Comparison of ENCODE assay signal across 21 cellular contexts in genomic region chr11:3738723-3739122, GRCh38. TPM values are rescaled to one million over a fixed set of nuclear protein-coding genes. Genes with fewer than 3 reads are reported as not detected.
DNase-seq lines count a peak whose midpoint lies in the region; TF ChIP-seq lines count a peak whose summit lies in the region.
"Had no signal": no experiment of that assay in that cellular context is flagged by ENCODE, and none has a peak within 500 bp of the region (broad histone marks: within the 10 kb centered on the region; RNA-seq: fewer than 3 reads in every experiment).

No MANE protein-coding gene starts in this region.

- H2BK12ac ChIP-seq in mesenchymal stem cell (ENCODE audit: low read length in 2 of 2), result no peak overlapping the region

- peaks cover 16% of the 10 kb centered on the region for H3K79me1 ChIP-seq in mesenchymal stem cell (replicated peaks; ENCODE audit: low read length, poor library complexity, severe bottlenecking)

- H3K14ac ChIP-seq in mesenchymal stem cell (ENCODE audit: low read length in 2 of 2), result no peak overlapping the region

- peaks cover 41% of the 10 kb centered on the region for H3K36me3 Mint-ChIP-seq in activated CD4-positive, alpha-beta T cell treated with anti-CD3 and anti-CD28 coated beads, Interleukin-2, amount 10 ng/mL, durations not matched to agents 7 days and 5 days (ENCODE audit: low read depth)
- H3K36me3 Mint-ChIP-seq in activated CD4-positive, alpha-beta T cell treated with anti-CD3 and anti-CD28 coated beads, Interleukin-2, amount 10 ng/mL, durations not matched to agents 24 days and 14 days (ENCODE audit: low read depth), result peaks cover 55% of the 10 kb centered on the region
- peaks cover 22% of the 10 kb centered on the region for H3K36me3 Mint-ChIP-seq in chondrocyte (ENCODE audit: low read depth)

- TF ChIP-seq CTCF in chondrocyte (IDR thresholded peaks at IDR 0.05), result no peak

- no peak overlapping the region for H2BK120ac ChIP-seq in mesenchymal stem cell (ENCODE audit: low read depth, low read length)

- no peak overlapping the region for H4K8ac ChIP-seq in mesenchymal stem cell (ENCODE audit: low read length)

- H3K36me3 ChIP-seq in ACC112 (ENCODE audit: insufficient read depth, low read length) (peaks cover 34% of the 10 kb centered on the region), mesenchymal stem cell (ENCODE audit: control insufficient read depth in 1 of 2, insufficient read depth in 2 of 2, low read depth in 1 of 2, low read length in 2 of 2) (peaks cover 40 to 71% of the 10 kb centered on the region in 2 experiments)

- H3K9me3 Mint-ChIP-seq in activated CD4-positive, alpha-beta T cell treated with anti-CD3 and anti-CD28 coated beads, Interleukin-2, amount 10 ng/mL, durations not matched to agents 7 days and 5 days, result no peaks in the 10 kb centered on the region
- no peaks in the 10 kb centered on the region for H3K9me3 Mint-ChIP-seq in activated CD4-positive, alpha-beta T cell treated with anti-CD3 and anti-CD28 coated beads, Interleukin-2, amount 10 ng/mL, durations not matched to agents 24 days and 14 days
- H3K9me3 Mint-ChIP-seq in chondrocyte (ENCODE audit: low read depth), result no peaks in the 10 kb centered on the region
- H3K9me3 Mint-ChIP-seq: CD4-positive, alpha-beta memory T cell; IgD-negative memory B cell had no signal

- no peak overlapping the region for H3K18ac ChIP-seq in mesenchymal stem cell (ENCODE audit: low read depth in 1 of 2, low read length in 2 of 2)

- no peaks in the 10 kb centered on the region for H3K27me3 Mint-ChIP-seq in activated CD4-positive, alpha-beta T cell treated with anti-CD3 and anti-CD28 coated beads, Interleukin-2, amount 10 ng/mL, durations not matched to agents 7 days and 5 days
- H3K27me3 Mint-ChIP-seq in activated CD4-positive, alpha-beta T cell treated with anti-CD3 and anti-CD28 coated beads, Interleukin-2, amount 10 ng/mL, durations not matched to agents 24 days and 14 days, result no peaks in the 10 kb centered on the region
- H3K27me3 Mint-ChIP-seq in chondrocyte (ENCODE audit: low read depth), result no peaks in the 10 kb centered on the region
- H3K27me3 Mint-ChIP-seq: CD4-positive, alpha-beta memory T cell; IgD-negative memory B cell had no signal

- H3K27ac ChIP-seq in ACC112 (ENCODE audit: low read depth, low read length), result peak overlapping the region; percentile 12; the same call in 1 of the 2 replicates
- H3K27ac ChIP-seq in mesenchymal stem cell (ENCODE audit: low read length, poor library complexity, severe bottlenecking), result no peak overlapping the region
- H3K27ac ChIP-seq: 22Rv1; BLaER1 treated with 17β-estradiol and CSF1 and Interleukin-3, amounts not matched to agents 10 nM and 100 nM; SJSA1 had no signal

- intact Hi-C loops in activated CD4-positive, alpha-beta T cell treated with anti-CD3 and anti-CD28 coated beads, Interleukin-2, amount 10 ng/mL, durations not matched to agents 24 days and 14 days (cut with micrococcal nuclease), result no loop called here

- no CpG with 5 or more reads among the region's 1 CpG for WGBS in mesenchymal stem cell

- no peak overlapping the region for H4K91ac ChIP-seq in mesenchymal stem cell (ENCODE audit: low read length)

- no peak for DNase-seq in activated CD4-positive, alpha-beta T cell treated with anti-CD3 and anti-CD28 coated beads, Interleukin-2, amount 10 ng/mL, durations not matched to agents 7 days and 5 days
- DNase-seq in activated CD4-positive, alpha-beta T cell treated with anti-CD3 and anti-CD28 coated beads, Interleukin-2, amount 10 ng/mL, durations not matched to agents 24 days and 14 days, result no peak
- DNase-seq in chondrocyte (ENCODE audit: low spot score) (no peak), mesenchymal stem cell (no peak), foreskin melanocyte (no peak), GM19240 (ENCODE audit: insufficient read length, low spot score) (no peak), DMS53 treated with DMSO at 0.1 percent for 48 hours (lab: John Stamatoyannopoulos, UW; ENCODE audit: unreplicated experiment) (no peak)
- DNase-seq: Caco-2; CD4-positive, alpha-beta memory T cell; DMS 273 treated with DMSO at 0.1 percent for 48 hours; GOT3; NCI-H1417 treated with DMSO at 0.1 percent for 48 hours; NCI-H187; NCI-H446 treated with DMSO at 0.1 percent for 48 hours; NCI-H526 treated with DMSO at 0.1 percent for 48 hours; OCI-M1 had no signal

- H3K4me1 ChIP-seq in ACC112 (ENCODE audit: control insufficient read depth, insufficient read depth, low read length, unreplicated experiment) (peaks cover 6% of the 10 kb centered on the region), mesenchymal stem cell (ENCODE audit: control insufficient read depth, insufficient read depth, low read depth, low read length) (peaks cover 1% of the 10 kb centered on the region)
- H3K4me1 ChIP-seq: BLaER1 treated with 17β-estradiol and CSF1 and Interleukin-3, amounts not matched to agents 10 nM and 100 nM; Caco-2; SJSA1 had no signal

- H3K9ac ChIP-seq in mesenchymal stem cell (ENCODE audit: low read length), result peak overlapping the region; percentile 17
- H3K9ac ChIP-seq: BLaER1 treated with 17β-estradiol and CSF1 and Interleukin-3, amounts not matched to agents 10 nM and 100 nM had no signal

- no peak overlapping the region for H3K23ac ChIP-seq in mesenchymal stem cell (ENCODE audit: low read length in 2 of 2)

- H3K4me2 ChIP-seq in mesenchymal stem cell (ENCODE audit: low read length, poor library complexity, severe bottlenecking), result no peak overlapping the region
- H3K4me2 ChIP-seq: BLaER1 treated with 17β-estradiol and CSF1 and Interleukin-3, amounts not matched to agents 10 nM and 100 nM had no signal

- POLR2A ChIA-PET in activated CD4-positive, alpha-beta T cell treated with anti-CD3 and anti-CD28 coated beads, Interleukin-2, amount 10 ng/mL, durations not matched to agents 7 days and 5 days (lab: Charles Lee), result no interaction called here

- no peak overlapping the region for H3K4ac ChIP-seq in mesenchymal stem cell (ENCODE audit: low read depth in 1 of 2, low read length in 2 of 2)

- H2BK5ac ChIP-seq in mesenchymal stem cell (ENCODE audit: low read depth, low read length, poor library complexity, severe bottlenecking), result no peak overlapping the region

- H2AK5ac ChIP-seq in mesenchymal stem cell (ENCODE audit: low read length, severe bottlenecking), result no peak overlapping the region

- CTCF ChIA-PET in activated CD4-positive, alpha-beta T cell treated with anti-CD3 and anti-CD28 coated beads, Interleukin-2, amount 10 ng/mL, durations not matched to agents 7 days and 5 days (lab: Charles Lee), result interaction anchor here (1.6 kb wide), 1 partner anchor 54 kb away, joined by 3 read pairs; no protein-coding TSS in a partner anchor

- H3K27me3 ChIP-seq in ACC112 (ENCODE audit: insufficient read depth, low read length) (no peaks in the 10 kb centered on the region), mesenchymal stem cell (ENCODE audit: control insufficient read depth in 1 of 2, insufficient read depth in 1 of 2, low read length in 2 of 2) (no peaks in the 10 kb centered on the region)
- H3K27me3 ChIP-seq: BLaER1 treated with 17β-estradiol and CSF1 and Interleukin-3, amounts not matched to agents 10 nM and 100 nM; SJSA1 had no signal

- peaks cover 3% of the 10 kb centered on the region for H3K79me2 ChIP-seq in ACC112 (ENCODE audit: control insufficient read depth, insufficient read depth, low read length, unreplicated experiment)

- H3K27ac Mint-ChIP-seq in activated CD4-positive, alpha-beta T cell treated with anti-CD3 and anti-CD28 coated beads, Interleukin-2, amount 10 ng/mL, durations not matched to agents 7 days and 5 days, result peak overlapping the region; percentile 57
- H3K27ac Mint-ChIP-seq in activated CD4-positive, alpha-beta T cell treated with anti-CD3 and anti-CD28 coated beads, Interleukin-2, amount 10 ng/mL, durations not matched to agents 24 days and 14 days, result no peak overlapping the region
- H3K27ac Mint-ChIP-seq in chondrocyte (ENCODE audit: unreplicated experiment), result peak overlapping the region; percentile 12
- H3K27ac Mint-ChIP-seq: CD4-positive, alpha-beta memory T cell; IgD-negative memory B cell had no signal

- H2AFZ ChIP-seq in ACC112 (ENCODE audit: low read length, unreplicated experiment), result no peak overlapping the region
- no peak overlapping the region for H2AFZ ChIP-seq in mesenchymal stem cell (ENCODE audit: low read depth, low read length)

- no peaks in the 10 kb centered on the region for H3K9me3 ChIP-seq in mesenchymal stem cell (ENCODE audit: control insufficient read depth, low read length)
- H3K9me3 ChIP-seq: BLaER1 treated with 17β-estradiol and CSF1 and Interleukin-3, amounts not matched to agents 10 nM and 100 nM; Caco-2; SJSA1 had no signal

- H3K4me3 ChIP-seq in ACC112 (ENCODE audit: low read depth, low read length) (no peak overlapping the region), mesenchymal stem cell (ENCODE audit: insufficient read depth in 1 of 2, low read depth in 1 of 2, low read length in 2 of 2) (no peak overlapping the region)
- H3K4me3 ChIP-seq: BLaER1 treated with 17β-estradiol and CSF1 and Interleukin-3, amounts not matched to agents 10 nM and 100 nM; SJSA1 had no signal

- H2BK15ac ChIP-seq in mesenchymal stem cell (ENCODE audit: low read depth, poor library complexity, severe bottlenecking), result no peak overlapping the region

- no peak overlapping the region for H3K4me3 Mint-ChIP-seq in activated CD4-positive, alpha-beta T cell treated with anti-CD3 and anti-CD28 coated beads, Interleukin-2, amount 10 ng/mL, durations not matched to agents 7 days and 5 days
- H3K4me3 Mint-ChIP-seq in activated CD4-positive, alpha-beta T cell treated with anti-CD3 and anti-CD28 coated beads, Interleukin-2, amount 10 ng/mL, durations not matched to agents 24 days and 14 days, result no peak overlapping the region
- no peak overlapping the region for H3K4me3 Mint-ChIP-seq in chondrocyte (ENCODE audit: unreplicated experiment)
- H3K4me3 Mint-ChIP-seq: CD4-positive, alpha-beta memory T cell; IgD-negative memory B cell had no signal

- H3K4me1 Mint-ChIP-seq in activated CD4-positive, alpha-beta T cell treated with anti-CD3 and anti-CD28 coated beads, Interleukin-2, amount 10 ng/mL, durations not matched to agents 7 days and 5 days, result peaks cover 7% of the 10 kb centered on the region
- H3K4me1 Mint-ChIP-seq in activated CD4-positive, alpha-beta T cell treated with anti-CD3 and anti-CD28 coated beads, Interleukin-2, amount 10 ng/mL, durations not matched to agents 24 days and 14 days, result peaks cover 6% of the 10 kb centered on the region
- no peaks in the 10 kb centered on the region for H3K4me1 Mint-ChIP-seq in chondrocyte (ENCODE audit: low read depth)
- H3K4me1 Mint-ChIP-seq: IgD-negative memory B cell had no signal

RNA-seq across cellular contexts. Expression of gene NUP98, which starts 58.6 kb away (rescaled TPM):
- 100 to 1,000 TPM in 1 of 2 experiments, 10 to 100 TPM in 1; 94.7 to 116 TPM for total RNA-seq in activated CD4-positive, alpha-beta T cell treated with anti-CD3 and anti-CD28 coated beads, Interleukin-2, amount 10 ng/mL, durations not matched to agents 7 days and 5 days
- total RNA-seq in activated CD4-positive, alpha-beta T cell treated with anti-CD3 and anti-CD28 coated beads, Interleukin-2, amount 10 ng/mL, durations not matched to agents 24 days and 14 days, result 122 and 129 TPM in 2 replicates
- total RNA-seq in chondrocyte, result 47.8 to 61.6 TPM (median 52.7 TPM) in 3 replicates
- polyA plus RNA-seq in mesenchymal stem cell (2013, experiment 1 of 2), result 39.3 TPM
- 37.2 TPM for polyA plus RNA-seq in mesenchymal stem cell (2013, experiment 2 of 2)
